34 cellular contexts compared by ENCODE assay signal in the genomic region with DNA sequence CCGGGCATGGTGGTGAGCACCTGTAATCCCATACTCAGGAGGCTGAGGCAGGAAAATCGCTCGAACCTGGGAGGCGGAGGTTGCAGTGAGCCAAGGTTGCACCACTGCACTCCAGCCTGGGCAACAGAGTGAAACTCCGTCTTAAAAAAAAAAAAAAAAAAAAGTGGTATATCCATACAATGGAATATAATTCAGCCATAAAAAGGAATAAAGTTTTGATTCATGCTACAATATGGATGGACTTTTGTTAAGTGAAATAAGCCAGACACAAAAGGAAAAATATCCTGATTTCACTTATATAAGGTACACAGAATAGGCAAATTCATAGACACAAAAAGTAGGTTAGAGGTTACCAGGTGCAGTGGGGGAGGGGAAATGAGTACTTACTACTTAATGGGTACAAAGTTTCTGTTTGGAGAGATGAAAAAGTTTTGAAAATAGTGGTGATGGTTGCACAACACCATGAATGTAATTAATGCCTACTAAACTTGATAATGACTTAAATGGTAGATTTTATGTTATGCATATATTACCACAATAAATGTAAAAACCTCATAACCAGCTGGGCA. TPM values are rescaled to one million over a fixed set of nuclear protein-coding genes. Genes with fewer than 3 reads are reported as not detected.
"Had no signal": no experiment of that assay in that cellular context is flagged by ENCODE, and none has a peak within 500 bp of the region (broad histone marks: within the 10 kb centered on the region; RNA-seq: fewer than 3 reads in every experiment).

No MANE protein-coding gene starts in this region.

- FAIRE-seq: endometrium, endothelial cell of umbilical vein had no signal

- H3K27ac ChIP-seq: ascending aorta, breast epithelium, cardiac muscle cell, colonic mucosa, epithelial cell of prostate, esophagus squamous epithelium, gastroesophageal sphincter, heart right ventricle, WERI-Rb-1 had no signal

- H3K4me3 Mint-ChIP-seq: activated CD4-positive, alpha-beta memory T cell treated with anti-CD3 and anti-CD28 coated beads for 36 hours; activated CD4-positive, alpha-beta T cell treated with anti-CD3 and anti-CD28 coated beads for 36 hours; activated CD4-positive, alpha-beta T cell treated with anti-CD3 and anti-CD28 coated beads, Interleukin-2, amount 10 ng/mL, durations not matched to agents 24 days and 14 days; activated CD8-positive, alpha-beta T cell treated with anti-CD3 and anti-CD28 coated beads, Interleukin-2, amount 10 ng/mL, durations not matched to agents 7 days and 5 days; activated naive CD4-positive, alpha-beta T cell treated with anti-CD3 and anti-CD28 coated beads, Interleukin-2, amount 10 ng/mL, durations not matched to agents 7 days and 5 days; activated naive CD8-positive, alpha-beta T cell treated with anti-CD3 and anti-CD28 coated beads, Interleukin-2, amount 10 ng/mL, durations not matched to agents 7 days and 5 days; activated T-cell treated with anti-CD3 and anti-CD28 coated beads, Interleukin-2, amount 50 U/mL, for 24 hours; activated T-cell treated with anti-CD3 and anti-CD28 coated beads, Interleukin-2, amount 50 U/mL, for 72 hours; brain; T-helper 1 cell treated with Interleukin-12 subunit alpha and Interleukin-12 subunit beta and Interleukin-4 antibody, amounts not matched to agents 30 μg/mL and 1 μg/mL, for 36 hours; T-helper 2 cell treated with Interferon-gamma antibody and Interleukin-4, amounts not matched to agents 5 μg/mL and 100 μg/mL, for 36 hours had no signal

- DNase-seq: activated CD4-positive, alpha-beta memory T cell treated with anti-CD3 and anti-CD28 coated beads for 36 hours; activated CD4-positive, alpha-beta T cell treated with anti-CD3 and anti-CD28 coated beads for 36 hours; activated CD4-positive, alpha-beta T cell treated with anti-CD3 and anti-CD28 coated beads, Interleukin-2, amount 10 ng/mL, durations not matched to agents 24 days and 14 days; activated CD4-positive, CD25-positive, alpha-beta regulatory T cell; activated CD4-positive, CD25-positive, alpha-beta regulatory T cell treated with anti-CD3 and anti-CD28 coated beads, Interleukin-2, amount 50 U/mL, for 72 hours; activated CD8-positive, alpha-beta memory T cell treated with anti-CD3 and anti-CD28 coated beads, Interleukin-2, amount 50 U/mL, for 48 hours; activated CD8-positive, alpha-beta T cell treated with anti-CD3 and anti-CD28 coated beads, Interleukin-2, amount 10 ng/mL, durations not matched to agents 7 days and 5 days; activated gamma-delta T cell; activated naive CD4-positive, alpha-beta T cell; activated naive CD4-positive, alpha-beta T cell treated with anti-CD3 and anti-CD28 coated beads, Interleukin-2, amount 10 ng/mL, durations not matched to agents 7 days and 5 days; activated naive CD8-positive, alpha-beta T cell treated with anti-CD3 and anti-CD28 coated beads, Interleukin-2, amount 10 ng/mL, durations not matched to agents 7 days and 5 days; activated T-cell treated with anti-CD3 and anti-CD28 coated beads for 4 hours; activated T-cell treated with anti-CD3 and anti-CD28 coated beads, Interleukin-2, amount 50 U/mL, for 24 hours; activated T-cell treated with anti-CD3 and anti-CD28 coated beads, Interleukin-2, amount 50 U/mL, for 72 hours; central memory CD4-positive, alpha-beta T cell; cerebellar nuclear complex; colonic mucosa; effector CD8-positive, alpha-beta T cell; esophagus squamous epithelium; foreskin melanocyte; heart right ventricle; T1000; WERI-Rb-1 had no signal

- H3K4me1 Mint-ChIP-seq: activated CD4-positive, alpha-beta T cell treated with anti-CD3 and anti-CD28 coated beads for 36 hours; activated CD4-positive, alpha-beta T cell treated with anti-CD3 and anti-CD28 coated beads, Interleukin-2, amount 10 ng/mL, durations not matched to agents 24 days and 14 days; activated naive CD4-positive, alpha-beta T cell treated with anti-CD3 and anti-CD28 coated beads, Interleukin-2, amount 10 ng/mL, durations not matched to agents 7 days and 5 days; activated naive CD8-positive, alpha-beta T cell treated with anti-CD3 and anti-CD28 coated beads, Interleukin-2, amount 10 ng/mL, durations not matched to agents 7 days and 5 days had no signal

- H3K27me3 ChIP-seq: ascending aorta, breast epithelium, cardiac muscle cell, colonic mucosa, esophagus squamous epithelium, gastroesophageal sphincter had no signal

- H3K4me1 ChIP-seq: ascending aorta, breast epithelium, colonic mucosa, heart right ventricle had no signal

- H3K36me3 ChIP-seq: ascending aorta, breast epithelium, colonic mucosa, heart right ventricle had no signal

- H3K9me3 Mint-ChIP-seq: activated CD4-positive, alpha-beta memory T cell treated with anti-CD3 and anti-CD28 coated beads for 36 hours; activated CD4-positive, alpha-beta T cell treated with anti-CD3 and anti-CD28 coated beads, Interleukin-2, amount 10 ng/mL, durations not matched to agents 24 days and 14 days; activated T-cell treated with anti-CD3 and anti-CD28 coated beads, Interleukin-2, amount 50 U/mL, for 24 hours; activated T-cell treated with anti-CD3 and anti-CD28 coated beads, Interleukin-2, amount 50 U/mL, for 72 hours; T-helper 2 cell treated with Interferon-gamma antibody and Interleukin-4, amounts not matched to agents 5 μg/mL and 100 μg/mL, for 36 hours had no signal

- H3K4me3 ChIP-seq: ascending aorta, breast epithelium, cardiac muscle cell, colonic mucosa, esophagus squamous epithelium, gastroesophageal sphincter, heart right ventricle had no signal

- H3K36me3 Mint-ChIP-seq: activated CD4-positive, alpha-beta memory T cell treated with anti-CD3 and anti-CD28 coated beads for 36 hours; activated naive CD4-positive, alpha-beta T cell treated with anti-CD3 and anti-CD28 coated beads, Interleukin-2, amount 10 ng/mL, durations not matched to agents 7 days and 5 days; activated naive CD4-positive, alpha-beta T cell treated with anti-CD3 and anti-CD28 coated beads, Interleukin-2, amount 50 U/mL, for 72 hours; activated naive CD8-positive, alpha-beta T cell treated with anti-CD3 and anti-CD28 coated beads, Interleukin-2, amount 10 ng/mL, durations not matched to agents 7 days and 5 days had no signal

- H3K27ac Mint-ChIP-seq: activated CD4-positive, alpha-beta memory T cell treated with anti-CD3 and anti-CD28 coated beads for 36 hours; activated CD4-positive, alpha-beta T cell treated with anti-CD3 and anti-CD28 coated beads for 36 hours; activated CD4-positive, alpha-beta T cell treated with anti-CD3 and anti-CD28 coated beads, Interleukin-2, amount 10 ng/mL, durations not matched to agents 24 days and 14 days; activated CD8-positive, alpha-beta T cell treated with anti-CD3 and anti-CD28 coated beads, Interleukin-2, amount 10 ng/mL, durations not matched to agents 7 days and 5 days; activated naive CD4-positive, alpha-beta T cell treated with anti-CD3 and anti-CD28 coated beads, Interleukin-2, amount 10 ng/mL, durations not matched to agents 7 days and 5 days; activated naive CD4-positive, alpha-beta T cell treated with anti-CD3 and anti-CD28 coated beads, Interleukin-2, amount 50 U/mL, for 72 hours; activated naive CD8-positive, alpha-beta T cell treated with anti-CD3 and anti-CD28 coated beads, Interleukin-2, amount 10 ng/mL, durations not matched to agents 7 days and 5 days; activated T-cell treated with anti-CD3 and anti-CD28 coated beads, Interleukin-2, amount 50 U/mL, for 24 hours; activated T-cell treated with anti-CD3 and anti-CD28 coated beads, Interleukin-2, amount 50 U/mL, for 72 hours; brain; T-helper 1 cell treated with Interleukin-12 subunit alpha and Interleukin-12 subunit beta and Interleukin-4 antibody, amounts not matched to agents 30 μg/mL and 1 μg/mL, for 36 hours; T-helper 2 cell treated with Interferon-gamma antibody and Interleukin-4, amounts not matched to agents 5 μg/mL and 100 μg/mL, for 36 hours had no signal

- H3K9me3 ChIP-seq: ascending aorta, breast epithelium, colonic mucosa, esophagus squamous epithelium, gastroesophageal sphincter had no signal

- H3K27me3 Mint-ChIP-seq: activated CD4-positive, alpha-beta memory T cell treated with anti-CD3 and anti-CD28 coated beads for 36 hours; activated CD4-positive, alpha-beta T cell treated with anti-CD3 and anti-CD28 coated beads for 36 hours; activated CD4-positive, alpha-beta T cell treated with anti-CD3 and anti-CD28 coated beads, Interleukin-2, amount 10 ng/mL, durations not matched to agents 24 days and 14 days; activated naive CD4-positive, alpha-beta T cell treated with anti-CD3 and anti-CD28 coated beads, Interleukin-2, amount 10 ng/mL, durations not matched to agents 7 days and 5 days; activated naive CD8-positive, alpha-beta T cell treated with anti-CD3 and anti-CD28 coated beads, Interleukin-2, amount 10 ng/mL, durations not matched to agents 7 days and 5 days; activated T-cell treated with anti-CD3 and anti-CD28 coated beads, Interleukin-2, amount 50 U/mL, for 24 hours; brain had no signal

- ATAC-seq: activated CD4-positive, alpha-beta T cell treated with anti-CD3 and anti-CD28 coated beads for 36 hours; activated CD8-positive, alpha-beta T cell treated with anti-CD3 and anti-CD28 coated beads, Interleukin-2, amount 10 ng/mL, durations not matched to agents 7 days and 5 days; activated naive CD4-positive, alpha-beta T cell treated with anti-CD3 and anti-CD28 coated beads, Interleukin-2, amount 50 U/mL, for 72 hours; activated T-cell treated with anti-CD3 and anti-CD28 coated beads, Interleukin-2, amount 50 U/mL, for 72 hours; gastroesophageal sphincter; heart right ventricle had no signal

RNA-seq across cellular contexts. Expression of a gene that starts 53.9 kb away (rescaled TPM):
- total RNA-seq: activated CD4-positive, alpha-beta T cell treated with anti-CD3 and anti-CD28 coated beads for 36 hours; activated CD4-positive, alpha-beta T cell treated with anti-CD3 and anti-CD28 coated beads, Interleukin-2, amount 10 ng/mL, durations not matched to agents 24 days and 14 days; activated CD8-positive, alpha-beta T cell treated with anti-CD3 and anti-CD28 coated beads, Interleukin-2, amount 10 ng/mL, durations not matched to agents 7 days and 5 days; activated naive CD4-positive, alpha-beta T cell treated with anti-CD3 and anti-CD28 coated beads, Interleukin-2, amount 50 U/mL, for 72 hours; activated T-cell treated with anti-CD3 and anti-CD28 coated beads, Interleukin-2, amount 50 U/mL, for 72 hours; endothelial cell of umbilical vein had no signal
